In genomic region chr15:57727031-57727430, GRCh38 we compare ENCODE assay signal across 1 cellular context.
TF ChIP-seq lines count a peak whose summit lies in the region.

No MANE protein-coding gene starts in this region.

TF ChIP-seq in IMR-90, 13 proteins besides CTCF, POLR2A, EP300 and RAD21:
- TF ChIP-seq CEBPB (IDR thresholded peaks at IDR 0.05; ENCODE audit: low read depth, low read length) (no peak), ELK1 (IDR thresholded peaks at IDR 0.05; ENCODE audit: borderline replicate concordance, low read depth, low read length) (no peak), RFX5 (IDR thresholded peaks at IDR 0.05; ENCODE audit: low read depth, low read length) (no peak), NFE2L2 (IDR thresholded peaks at IDR 0.05; ENCODE audit: low read depth, low read length) (no peak), MAZ (IDR thresholded peaks at IDR 0.05; ENCODE audit: borderline replicate concordance, low read depth, low read length) (no peak), RCOR1 (IDR thresholded peaks at IDR 0.05; ENCODE audit: insufficient replicate concordance, low read length) (no peak), CHD1 (IDR thresholded peaks at IDR 0.05; ENCODE audit: low read depth, low read length) (no peak), BHLHE40 (IDR thresholded peaks at IDR 0.05; ENCODE audit: low read depth, low read length) (no peak), SMC3 (IDR thresholded peaks at IDR 0.05; ENCODE audit: low read depth, low read length) (no peak), FOS (IDR thresholded peaks at IDR 0.05; ENCODE audit: low read depth, low read length) (no peak), MAFK (IDR thresholded peaks at IDR 0.05; ENCODE audit: low read depth, low read length) (no peak), MXI1 (IDR thresholded peaks at IDR 0.05; ENCODE audit: borderline replicate concordance, low read depth, low read length) (no peak), USF2 (IDR thresholded peaks at IDR 0.05; ENCODE audit: low read depth, low read length) (no peak)
